In the genomic region with DNA sequence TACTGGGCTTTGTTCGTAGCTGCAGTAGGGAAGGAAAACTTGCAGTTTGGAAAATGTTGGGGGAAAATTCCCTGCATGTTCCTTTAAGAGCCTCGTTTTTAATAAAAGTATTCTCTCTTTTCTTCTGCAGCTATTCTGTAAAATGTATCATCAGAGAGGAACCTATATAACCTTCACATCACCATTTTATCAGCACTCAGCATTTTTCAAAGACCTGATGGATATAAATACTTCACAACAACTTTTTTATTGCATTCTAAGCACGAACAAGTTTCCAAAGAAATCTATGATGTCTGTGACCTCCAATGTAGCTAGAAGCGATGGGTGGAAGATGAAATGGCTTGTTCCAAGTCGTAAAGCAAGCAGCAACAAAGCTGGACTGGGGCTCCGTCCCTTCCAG, we compare ENCODE assay signal across 26 cellular contexts.
DNase-seq lines count a peak whose midpoint lies in the region; ATAC-seq, FAIRE-seq and TF ChIP-seq lines count a peak whose summit lies in the region.
"Had no signal": no experiment of that assay in that cellular context is flagged by ENCODE, and none has a peak within 500 bp of the region (broad histone marks: within the 10 kb centered on the region; RNA-seq: fewer than 3 reads in every experiment).

No MANE protein-coding gene starts in this region.

- POLR2A ChIA-PET in HepG2 (lab: Yijun Ruan, JAX) = no interaction called here
- POLR2A ChIA-PET in K562 (lab: Yijun Ruan, JAX) = interaction anchor here (0.5 to 1.3 kb wide), 2 partner anchors 9 to 189 kb away, joined by 3 to 4 read pairs; no protein-coding TSS in a partner anchor

- H3K36me3 ChIP-seq in HepG2 (replicated peaks in 1 of 2; ENCODE audit: control insufficient read depth in 1 of 2, insufficient read depth in 2 of 2, low read length in 2 of 2) = no peaks in the 10 kb centered on the region
- no peaks in the 10 kb centered on the region for H3K36me3 ChIP-seq in right lobe of liver
- no peaks in the 10 kb centered on the region for H3K36me3 ChIP-seq in K562 (ENCODE audit: control insufficient read depth, insufficient read depth, low read length)
- no peaks in the 10 kb centered on the region for H3K36me3 ChIP-seq in sigmoid colon
- H3K36me3 ChIP-seq: BE2C, BLaER1 had no signal

- H3K4me3 ChIP-seq in HepG2 (replicated peaks in 1 of 3; ENCODE audit: insufficient read depth in 1 of 3, low read depth in 2 of 3, low read length in 3 of 3) = no peak overlapping the region
- no peak overlapping the region for H3K4me3 ChIP-seq in right lobe of liver
- H3K4me3 ChIP-seq in K562 = no peak overlapping the region
- H3K4me3 ChIP-seq in sigmoid colon = no peak overlapping the region
- H3K4me3 ChIP-seq: BLaER1, GM12878 had no signal

- no TSS peak for BruUV-seq in HepG2 (replicated peaks; lab: Mats Ljungman, UMichigan)
- BruUV-seq in K562 (replicated peaks; lab: Mats Ljungman, UMichigan) = no TSS peak

- TF ChIP-seq RAD21 in HepG2 (CRISPR knock-in tag; IDR thresholded peaks at IDR 0.05) (no peak), K562 (CRISPR knock-in tag; conservative IDR thresholded peaks at IDR 0.05 in 1 of 2, IDR thresholded peaks at IDR 0.05 in 1 of 2) (no peak)

- TF ChIP-seq EP300 in HepG2 (IDR thresholded peaks at IDR 0.05; ENCODE audit: low read depth in 2 of 2, low read length in 2 of 2) (no peak), HepG2 (CRISPR knock-in tag; IDR thresholded peaks at IDR 0.05; ENCODE audit: borderline replicate concordance) (no peak), K562 (IDR thresholded peaks at IDR 0.05; ENCODE audit: low read length) (no peak), sigmoid colon (IDR thresholded peaks at IDR 0.05) (no peak)

- TF ChIP-seq CTCF in HepG2 (CRISPR knock-in tag; IDR thresholded peaks at IDR 0.05) = no peak
- no peak for TF ChIP-seq CTCF in right lobe of liver (IDR thresholded peaks at IDR 0.05)
- TF ChIP-seq CTCF in K562 (IDR thresholded peaks at IDR 0.05 in 2 of 3, conservative IDR thresholded peaks at IDR 0.05 in 1 of 3; ENCODE audit: insufficient read depth in 2 of 3, low read depth in 1 of 3, low read length in 3 of 3) = no peak
- TF ChIP-seq CTCF in sigmoid colon (IDR thresholded peaks at IDR 0.05) = no peak

- H3K9me1 ChIP-seq in K562 (ENCODE audit: control insufficient read depth, insufficient read depth, low read length) = no peaks in the 10 kb centered on the region

- H4K20me1 ChIP-seq in HepG2 (ENCODE audit: insufficient read depth, low read length) (no peaks in the 10 kb centered on the region), K562 (replicated peaks; ENCODE audit: control insufficient read depth, insufficient read depth, low read length) (no peaks in the 10 kb centered on the region)
- H4K20me1 ChIP-seq: BLaER1 had no signal

- ATAC-seq in HepG2 (no peak), right lobe of liver (no peak), K562 (no peak), GM19397 (IDR thresholded peaks at IDR 0.05; ENCODE audit: unreplicated experiment) (no peak)
- ATAC-seq: GM12878 had no signal

- H3K4me1 ChIP-seq in HepG2 (ENCODE audit: insufficient read depth, low read length) (no peaks in the 10 kb centered on the region), right lobe of liver (no peaks in the 10 kb centered on the region), K562 (replicated peaks in 1 of 2; ENCODE audit: control insufficient read depth in 2 of 2, insufficient read depth in 2 of 2, low read length in 2 of 2) (no peaks in the 10 kb centered on the region), sigmoid colon (peaks cover 0 to 59% (median 55%) of the 10 kb centered on the region in 4 donors)
- H3K4me1 ChIP-seq: BE2C, BLaER1 had no signal

- peaks cover 0 to 17% of the 10 kb centered on the region in 2 experiments; a peak in 3 of 5 replicates for H3K27me3 ChIP-seq in HepG2 (ENCODE audit: control insufficient read depth in 1 of 2, insufficient read depth in 2 of 2, low read length in 2 of 2)
- no peaks in the 10 kb centered on the region for H3K27me3 ChIP-seq in right lobe of liver
- H3K27me3 ChIP-seq in K562 (ENCODE audit: control insufficient read depth in 2 of 2, insufficient read depth in 2 of 2, low read length in 2 of 2) = peaks cover 34 to 68% of the 10 kb centered on the region in 2 experiments; a peak in 4 of 5 replicates
- H3K27me3 ChIP-seq in sigmoid colon = no peaks in the 10 kb centered on the region
- H3K27me3 ChIP-seq: BE2C, BLaER1 had no signal

- H2AFZ ChIP-seq in HepG2 (ENCODE audit: low read length) (no peak overlapping the region), K562 (ENCODE audit: low read depth, low read length) (no peak overlapping the region)

- CTCF ChIA-PET in HepG2 (lab: Yijun Ruan, JAX; ENCODE audit: low intra/inter-chr PET ratio, low total read pairs) (no interaction called here), K562 (lab: Yijun Ruan, JAX; ENCODE audit: low intra/inter-chr PET ratio) (no interaction called here)

- in situ Hi-C loops in HepG2 (cut with HindIII; ENCODE audit: extremely low pct_ligation_motif_present, low pct_unique_long_range_greater_than_20kb) (no loop called here), K562 (cut with MboI) (no loop called here)

- H3K27ac ChIP-seq in HepG2 (ENCODE audit: extremely low read length, insufficient read depth, low read length) (no peak overlapping the region), right lobe of liver (no peak overlapping the region), K562 (ENCODE audit: extremely low read depth, low read depth, low read length) (no peak overlapping the region), sigmoid colon (peak overlapping the region in 3 of 4 donors; percentile 85 to 95 (median 86))
- H3K27ac ChIP-seq: 22Rv1, BLaER1 had no signal

- no peaks in the 10 kb centered on the region for H3K79me2 ChIP-seq in HepG2 (ENCODE audit: insufficient read depth, low read length)
- no peaks in the 10 kb centered on the region for H3K79me2 ChIP-seq in K562 (ENCODE audit: control insufficient read depth, insufficient read depth, low read length)

- no peaks in the 10 kb centered on the region for H3K9me3 ChIP-seq in HepG2 (ENCODE audit: low read length)
- H3K9me3 ChIP-seq in right lobe of liver = no peaks in the 10 kb centered on the region
- no peaks in the 10 kb centered on the region for H3K9me3 ChIP-seq in K562 (replicated peaks; ENCODE audit: control insufficient read depth, insufficient read depth, low read depth, low read length)
- no peaks in the 10 kb centered on the region for H3K9me3 ChIP-seq in sigmoid colon
- H3K9me3 ChIP-seq: BE2C, BLaER1 had no signal

- intact Hi-C loops in HepG2 (cut with micrococcal nuclease; ENCODE audit: unreplicated experiment) = no loop called here
- intact Hi-C loops in right lobe of liver (cut with DNase I) = loop anchor here in 1 of 2 donors (10.0 kb wide), 1 partner anchor 664 kb away; no protein-coding TSS in a partner anchor
- intact Hi-C loops in K562 (cut with micrococcal nuclease) = no loop called here
- intact Hi-C loops in sigmoid colon (cut with DNase I) = no loop called here

- 7% methylated on average over 6 of the region's 6 CpGs for WGBS in HepG2 (ENCODE audit: low lambda C conversion rate)
- 62% methylated on average over 6 of the region's 6 CpGs for WGBS in right lobe of liver (ENCODE audit: insufficient coverage, low coverage, low lambda C conversion rate, missing lambda C conversion rate)
- 1% methylated on average over 6 of the region's 6 CpGs for WGBS in K562 (ENCODE audit: insufficient coverage, low coverage, missing lambda C conversion rate)
- WGBS in sigmoid colon, 2 donors = 51 to 67% methylated on average over 6 of the region's 6 CpGs

- no peak for TF ChIP-seq POLR2A in HepG2 (IDR thresholded peaks at IDR 0.05; ENCODE audit: insufficient read depth in 1 of 2, low read depth in 2 of 2, low read length in 2 of 2)
- TF ChIP-seq POLR2A in right lobe of liver (IDR thresholded peaks at IDR 0.05) = no peak
- no peak for TF ChIP-seq POLR2A in K562 (conservative IDR thresholded peaks at IDR 0.05)
- no peak for TF ChIP-seq POLR2A in sigmoid colon (IDR thresholded peaks at IDR 0.05)

- no peak for FAIRE-seq in HepG2 (lab: Jason Lieb, UNC)
- FAIRE-seq in K562 (lab: Jason Lieb, UNC) = no peak
- FAIRE-seq: GM12878, GM12892, GM18507 had no signal

- no peak overlapping the region for H3K9ac ChIP-seq in HepG2 (ENCODE audit: insufficient read depth, low read depth, low read length)
- no peak overlapping the region for H3K9ac ChIP-seq in K562 (ENCODE audit: insufficient read depth in 1 of 2, low read depth in 2 of 2, low read length in 2 of 2)
- H3K9ac ChIP-seq: BLaER1 had no signal

- H3K4me2 ChIP-seq in HepG2 (ENCODE audit: low read depth, low read length) = no peak overlapping the region
- H3K4me2 ChIP-seq in K562 (ENCODE audit: insufficient read depth, low read length) = no peak overlapping the region
- H3K4me2 ChIP-seq: BLaER1 had no signal

- DNase-seq in HepG2 (ENCODE audit: low spot score) = no peak
- DNase-seq in right lobe of liver = no peak
- DNase-seq in K562 (ENCODE audit: extremely low read depth in 1 of 4, low spot score in 3 of 4) = no peak
- no peak for DNase-seq in sigmoid colon
- DNase-seq in MV-4-11 (lab: John Stamatoyannopoulos, UW) = no peak
- DNase-seq in LoVo (ENCODE audit: low spot score) = no peak
- DNase-seq: ACHN; BE2C; C1 segment of cervical spinal cord; CD4-positive, alpha-beta memory T cell; CD4-positive, CD25-positive, alpha-beta regulatory T cell; CD8-positive, alpha-beta memory T cell; COR-L47; DMS 273 treated with DMSO at 0.1 percent for 48 hours; DMS153; DMS53; DMS79; DND-41; EL; GDM1 had no signal

TF ChIP-seq in HepG2, 621 proteins besides CTCF, POLR2A, EP300 and RAD21 (continues in another document):
- no peak for TF ChIP-seq CBX2 (IDR thresholded peaks at IDR 0.05; ENCODE audit: low read depth, low read length)
- no peak for TF ChIP-seq CBX2 (CRISPR knock-in tag; IDR thresholded peaks at IDR 0.05; ENCODE audit: low read depth)
- TF ChIP-seq ZFP41 (CRISPR knock-in tag; IDR thresholded peaks at IDR 0.05; ENCODE audit: borderline replicate concordance) = no peak

TF ChIP-seq in K562, 482 proteins besides CTCF, POLR2A, EP300 and RAD21 (continues in another document):
- TF ChIP-seq MAFG (tag; conservative IDR thresholded peaks at IDR 0.05) (peak; percentile 29; the same call in 1 of the 2 replicates), NR2F6 (CRISPR knock-in tag; IDR thresholded peaks at IDR 0.05) (no peak), HDAC1 (IDR thresholded peaks at IDR 0.05) (no peak), ESRRB (CRISPR knock-in tag; IDR thresholded peaks at IDR 0.05; ENCODE audit: borderline replicate concordance) (no peak), ZNF316 (IDR thresholded peaks at IDR 0.05) (peak; percentile 70)

Comparison
In these comparisons a context has a peak if more than half of its experiments do, and no peak if none do; other contexts are left out.
1. H3K27ac ChIP-seq: peak in sigmoid colon (3 of 4); none in HepG2 (single experiment), right lobe of liver (0 of 3) and K562 (single experiment).